9 cellular contexts compared by ENCODE assay signal in the genomic region with DNA sequence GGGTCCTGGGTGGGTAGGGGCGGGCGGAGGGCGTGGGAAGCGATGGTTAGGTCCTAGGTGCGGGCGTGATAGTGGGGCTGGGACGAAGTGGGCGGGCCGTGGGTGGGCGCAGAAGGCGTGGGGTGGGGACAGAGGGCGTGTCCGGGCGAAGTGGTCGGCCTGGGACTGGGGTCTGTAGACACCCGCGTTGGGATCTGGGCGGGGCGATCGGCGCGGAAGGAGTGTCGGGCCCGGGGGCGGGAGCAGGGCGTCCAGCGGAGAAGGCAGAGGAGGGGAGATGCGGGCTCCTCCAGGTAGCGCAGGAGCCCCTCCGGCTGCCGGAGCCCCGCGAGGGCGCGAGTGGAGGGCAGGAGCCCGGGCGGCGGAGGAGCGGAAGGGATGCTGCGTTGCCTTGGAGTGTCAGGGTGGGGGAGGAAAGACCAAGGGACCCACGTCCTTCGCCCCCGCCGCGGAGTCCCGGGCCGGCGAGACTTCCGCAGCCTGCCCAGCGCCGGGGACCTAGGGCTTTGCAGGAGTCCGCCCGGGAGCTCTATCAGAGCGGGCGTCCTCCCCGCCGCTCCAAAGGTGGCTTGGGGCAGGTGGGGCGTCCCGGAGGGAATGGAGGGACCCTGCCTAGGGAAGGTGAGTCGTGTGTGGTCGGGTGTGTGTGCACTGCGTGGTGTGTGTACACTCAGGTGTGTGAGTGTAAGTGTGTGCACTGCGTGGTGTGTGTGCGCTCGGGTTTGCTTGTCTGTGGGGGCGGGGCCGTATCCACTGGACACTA. TPM values are rescaled to one million over a fixed set of nuclear protein-coding genes. Genes with fewer than 3 reads are reported as not detected.
DNase-seq lines count a peak whose midpoint lies in the region; FAIRE-seq and TF ChIP-seq lines count a peak whose summit lies in the region.
"Had no signal": no experiment of that assay in that cellular context is flagged by ENCODE, and none has a peak within 500 bp of the region (broad histone marks: within the 10 kb centered on the region; RNA-seq: fewer than 3 reads in every experiment).

No MANE protein-coding gene starts in this region.

- no peak for TF ChIP-seq CTCF in LNCaP clone FGC (IDR thresholded peaks at IDR 0.05; ENCODE audit: control insufficient read depth, extremely low read depth, insufficient read depth)
- no peak for TF ChIP-seq CTCF in H1 (IDR thresholded peaks at IDR 0.05; ENCODE audit: control extremely low read depth in 1 of 3, insufficient read depth in 1 of 3, low read depth in 1 of 3, low read length in 3 of 3)

- no peak overlapping the region for H2BK20ac ChIP-seq in H1 (ENCODE audit: low read length)

- H3K79me1 ChIP-seq in H1 (ENCODE audit: low read depth, low read length), result no peaks in the 10 kb centered on the region

- peak overlapping the region; percentile 60; the same call in 1 of the 2 replicates for H2BK5ac ChIP-seq in H1 (ENCODE audit: low read depth, low read length)

- H3K27ac ChIP-seq in H1 (ENCODE audit: low read depth, low read length), result no peak overlapping the region

- POLR2A ChIA-PET in H1 (lab: Charles Lee; ENCODE audit: partially characterized antibody), result interaction anchor here (0.9 kb wide), 1 partner anchor 159 kb away, joined by 3 read pairs; no protein-coding TSS in a partner anchor

- no peak overlapping the region for H3K4ac ChIP-seq in H1 (replicated peaks; ENCODE audit: insufficient read length, low read depth, low read length)

- H3K4me1 ChIP-seq in H1 (replicated peaks in 1 of 4; ENCODE audit: control insufficient read depth in 3 of 4, insufficient read depth in 4 of 4, low read length in 3 of 4), result peaks cover 0 to 21% (median 13%) of the 10 kb centered on the region in 4 experiments; a peak in 5 of 7 replicates

- peak overlapping the region; percentile 35 for H4K8ac ChIP-seq in H1 (ENCODE audit: extremely low read depth, insufficient read depth, low read length)

- H2AK5ac ChIP-seq in H1 (ENCODE audit: low read depth, low read length), result no peak overlapping the region

- no peaks in the 10 kb centered on the region for H3K9me3 ChIP-seq in H1 (ENCODE audit: insufficient read depth in 2 of 2, low read depth in 1 of 2, low read length in 1 of 2)

- H4K20me1 ChIP-seq in H1 (replicated peaks in 1 of 2; ENCODE audit: control insufficient read depth in 1 of 2, insufficient read depth in 2 of 2, low read length in 2 of 2), result peaks cover 0 to 7% of the 10 kb centered on the region in 2 experiments

- H3K27me3 ChIP-seq in H7 (ENCODE audit: control insufficient read depth, insufficient read depth, low read length) (peaks cover 29% of the 10 kb centered on the region), H1 (replicated peaks in 1 of 4; ENCODE audit: control insufficient read depth in 3 of 4, extremely low read depth in 1 of 4, insufficient read depth in 3 of 4, low read length in 3 of 4) (peaks cover 4 to 37% (median 27%) of the 10 kb centered on the region in 4 experiments; a peak in 6 of 7 replicates)

- TF ChIP-seq EP300 in H1 (IDR thresholded peaks at IDR 0.05; ENCODE audit: borderline replicate concordance in 1 of 2, low read depth in 2 of 2, low read length in 2 of 2), result no peak

- no peak overlapping the region for H2BK120ac ChIP-seq in H1 (replicated peaks; ENCODE audit: low read depth, low read length)

- no peak overlapping the region for H4K5ac ChIP-seq in H1 (ENCODE audit: insufficient read length, low read depth, low read length)

- H3K14ac ChIP-seq in H1 (ENCODE audit: insufficient read length), result no peak overlapping the region

- WGBS in H1 (ENCODE audit: extremely low coverage in 1 of 2, insufficient coverage in 1 of 2, insufficient read length in 1 of 2, insufficient replicate concordance in 2 of 2, low coverage in 1 of 2, low lambda C conversion rate in 2 of 2, missing lambda C conversion rate in 1 of 2), 2 experiments, result 3% methylated on average over 37 of the region's 67 CpGs; no CpG with 5 or more reads in 1 of the 2 experiments

- 0 out of 2 replicates have a peak overlapping the region, but pooled peaks have one; percentile 46 for H2BK15ac ChIP-seq in H1 (ENCODE audit: low read length)

- no peak overlapping the region for H3K23ac ChIP-seq in H1 (ENCODE audit: insufficient read length)

- H3K79me2 ChIP-seq in H1 (ENCODE audit: control insufficient read depth in 1 of 2, insufficient read depth in 2 of 2, low read length in 2 of 2), result no peaks in the 10 kb centered on the region

- no peak for TF ChIP-seq RAD21 in H1 (IDR thresholded peaks at IDR 0.05 in 1 of 2, conservative IDR thresholded peaks at IDR 0.05 in 1 of 2; ENCODE audit: low read depth in 2 of 2, low read length in 2 of 2)

- peak overlapping the region; percentile 60; the same call in 1 of the 2 replicates for H3K18ac ChIP-seq in H1 (ENCODE audit: extremely low read depth, low read length)

- no peak overlapping the region for H3K56ac ChIP-seq in H1 (replicated peaks; ENCODE audit: insufficient read length, low read depth, low read length)

- peak overlapping the region; percentile 89 for H4K91ac ChIP-seq in H1 (replicated peaks; ENCODE audit: insufficient read length, low read length)

- H3K9ac ChIP-seq in H1 (replicated peaks in 1 of 4; ENCODE audit: extremely low read depth in 1 of 4, low read depth in 3 of 4, low read length in 3 of 4), result no peak overlapping the region

- peaks cover 13% of the 10 kb centered on the region for H3K23me2 ChIP-seq in H1 (ENCODE audit: low read depth, low read length)

- CTCF ChIA-PET in H1 (lab: Charles Lee; ENCODE audit: partially characterized antibody), result interaction anchor here (0.9 to 3.6 kb wide), 8 partner anchors 14 to 185 kb away, joined by 3 to 19 read pairs (median 6); a partner anchor contains a TSS

- no peaks in the 10 kb centered on the region for H3K36me3 ChIP-seq in H7 (replicated peaks; ENCODE audit: control insufficient read depth, insufficient read depth, low read length)
- no peaks in the 10 kb centered on the region for H3K36me3 ChIP-seq in H1 (ENCODE audit: control insufficient read depth in 2 of 4, insufficient read depth in 4 of 4, low read length in 3 of 4)

- H3K4me3 ChIP-seq in H7 (ENCODE audit: insufficient read depth, low read depth, low read length) (peak overlapping the region; percentile 74), LNCaP clone FGC (ENCODE audit: low read depth, low read length) (peak overlapping the region; percentile 68), H1 (ENCODE audit: extremely low read depth in 1 of 4, insufficient read depth in 2 of 4, low read depth in 3 of 4, low read length in 4 of 4) (peak overlapping the region; percentile 40 to 69 (median 62))

- H2BK12ac ChIP-seq in H1 (ENCODE audit: low read depth, low read length), result peak overlapping the region; percentile 27; the same call in 1 of the 2 replicates

- peak overlapping the region; percentile 83 to 99 for H3K4me2 ChIP-seq in H1 (ENCODE audit: insufficient read depth in 1 of 2, low read depth in 2 of 2, low read length in 2 of 2)

- no peak for FAIRE-seq in H1 (lab: Jason Lieb, UNC)
- FAIRE-seq: islet of Langerhans had no signal

- H2AFZ ChIP-seq in H1 (ENCODE audit: low read length), result peak overlapping the region; percentile 62; the same call in 1 of the 2 replicates

- 0 out of 3 replicates have a peak, but pooled peaks of 1 of the 2 experiments have one; percentile 28 for TF ChIP-seq POLR2A in H1 (IDR thresholded peaks at IDR 0.05; ENCODE audit: control extremely low read depth in 1 of 2, low read depth in 2 of 2, low read length in 2 of 2)

- DNase-seq in activated T-cell treated with anti-CD3 and anti-CD28 coated beads for 48 hours (ENCODE audit: low read depth) (peak; percentile 60), H7 (peak; percentile 96), LNCaP clone FGC (ENCODE audit: low read depth) (peak; percentile 23), SW480 (ENCODE audit: low spot score) (peak; percentile 61), H1 (ENCODE audit: low read depth in 1 of 2, low spot score in 2 of 2) (peak; percentile 51 to 94), myocyte (ENCODE audit: low read depth) (peak; percentile 43), ureter (ENCODE audit: low spot score) (peak; percentile 83)
- DNase-seq in activated T-cell treated with anti-CD3 and anti-CD28 coated beads, Interleukin-2, amount 50 U/mL, for 1 hour, result no peak

RNA-seq across cellular contexts. Expression of a gene that starts 27.0 kb away (rescaled TPM):
- not detected in 2 replicates for total RNA-seq in H7 (2014; rRNA removed; shearing (Covaris generic))
- total RNA-seq in H1 (2021; fragmentation: NEBNext Ultra II Directional; extraction: Animal tissue kit (Norgen Biotek cat#: 25700)), result not detected in 2 replicates
- not detected in 2 replicates for polyA plus RNA-seq in H1 (2011; rRNA removed)
- polyA plus RNA-seq in H1 (2011; cell fraction: cytosol; rRNA removed), result not detected
- polyA plus RNA-seq in H1 (2011; cell fraction: nucleus; rRNA removed), result not detected
- polyA plus RNA-seq in H1 (2012, experiment 1 of 2), result not detected in 4 replicates
- not detected for polyA plus RNA-seq in H1 (2012, experiment 2 of 2)
- not detected for polyA plus RNA-seq in H1 (2013, experiment 1 of 2)
- polyA plus RNA-seq in H1 (2013, experiment 2 of 2), result not detected
- not detected in 2 replicates for polyA minus RNA-seq in H1 (2011; rRNA and poly(A)+ RNA removed)
- not detected for polyA minus RNA-seq in H1 (2011; cell fraction: cytosol; rRNA and poly(A)+ RNA removed)
- not detected for polyA minus RNA-seq in H1 (2011; cell fraction: nucleus; rRNA and poly(A)+ RNA removed)
- total RNA-seq in myocyte (not detected in 2 replicates), ureter (not detected)
- polyA plus RNA-seq in myocyte (2012), result not detected

RNA-seq across cellular contexts. Expression of a gene that starts 53.2 kb away (rescaled TPM):
- total RNA-seq in H7 (2014; rRNA removed; shearing (Covaris generic)), result 122 and 123 TPM in 2 replicates
- 34.5 and 42.2 TPM in 2 replicates for total RNA-seq in H1 (2021; fragmentation: NEBNext Ultra II Directional; extraction: Animal tissue kit (Norgen Biotek cat#: 25700))
- 37.6 and 50.6 TPM in 2 replicates for polyA plus RNA-seq in H1 (2011; rRNA removed)
- 49.1 TPM for polyA plus RNA-seq in H1 (2011; cell fraction: cytosol; rRNA removed)
- polyA plus RNA-seq in H1 (2011; cell fraction: nucleus; rRNA removed), result 50.5 TPM
- polyA plus RNA-seq in H1 (2012, experiment 1 of 2), result 35.1 to 40.8 TPM (median 39.9 TPM) in 4 replicates
- polyA plus RNA-seq in H1 (2012, experiment 2 of 2), result 46.2 TPM
- polyA plus RNA-seq in H1 (2013, experiment 1 of 2), result 20.2 TPM
- polyA plus RNA-seq in H1 (2013, experiment 2 of 2), result 20.5 TPM
- 38.0 and 45.5 TPM in 2 replicates for polyA minus RNA-seq in H1 (2011; rRNA and poly(A)+ RNA removed)
- polyA minus RNA-seq in H1 (2011; cell fraction: cytosol; rRNA and poly(A)+ RNA removed), result 21.7 TPM
- 58.7 TPM for polyA minus RNA-seq in H1 (2011; cell fraction: nucleus; rRNA and poly(A)+ RNA removed)
- total RNA-seq in myocyte, result 42.9 and 43.1 TPM in 2 replicates
- 39.9 TPM for polyA plus RNA-seq in myocyte (2012)
- total RNA-seq in ureter, result 31.1 TPM

RNA-seq across cellular contexts. Expression of a gene that starts 53.4 kb away (rescaled TPM):
- total RNA-seq in H7 (2014; rRNA removed; shearing (Covaris generic)), result 45.3 and 54.4 TPM in 2 replicates
- 13.0 and 13.2 TPM in 2 replicates for total RNA-seq in H1 (2021; fragmentation: NEBNext Ultra II Directional; extraction: Animal tissue kit (Norgen Biotek cat#: 25700))
- polyA plus RNA-seq in H1 (2011; rRNA removed), result 23.3 and 34.0 TPM in 2 replicates
- polyA plus RNA-seq in H1 (2011; cell fraction: cytosol; rRNA removed), result 16.8 TPM
- polyA plus RNA-seq in H1 (2011; cell fraction: nucleus; rRNA removed), result 32.3 TPM
- polyA plus RNA-seq in H1 (2012, experiment 1 of 2), result 7.5 to 14.7 TPM (median 13.9 TPM) in 4 replicates
- 14.4 TPM for polyA plus RNA-seq in H1 (2012, experiment 2 of 2)
- polyA plus RNA-seq in H1 (2013, experiment 1 of 2), result 6.7 TPM
- polyA plus RNA-seq in H1 (2013, experiment 2 of 2), result 6.6 TPM
- 28.2 and 34.3 TPM in 2 replicates for polyA minus RNA-seq in H1 (2011; rRNA and poly(A)+ RNA removed)
- 14.8 TPM for polyA minus RNA-seq in H1 (2011; cell fraction: cytosol; rRNA and poly(A)+ RNA removed)
- 83.8 TPM for polyA minus RNA-seq in H1 (2011; cell fraction: nucleus; rRNA and poly(A)+ RNA removed)
- total RNA-seq in myocyte (25.4 and 40.2 TPM in 2 replicates), ureter (21.3 TPM)
- polyA plus RNA-seq in myocyte (2012), result 25.1 TPM
